13 cellular contexts compared by ENCODE assay signal in genomic region chr4:89482926-89483595, GRCh38.
DNase-seq lines count a peak whose midpoint lies in the region; ATAC-seq and TF ChIP-seq lines count a peak whose summit lies in the region.
"Had no signal": no experiment of that assay in that cellular context is flagged by ENCODE, and none has a peak within 500 bp of the region (broad histone marks: within the 10 kb centered on the region; RNA-seq: fewer than 3 reads in every experiment).

No MANE protein-coding gene starts in this region.

- H3K4me2 ChIP-seq in neural progenitor cell: no peak overlapping the region
- H3K4me2 ChIP-seq: BLaER1 had no signal

- no peaks in the 10 kb centered on the region for H3K9me3 ChIP-seq in neural progenitor cell (ENCODE audit: low read depth)
- H3K9me3 ChIP-seq: BLaER1 had no signal

- H3K4me3 ChIP-seq in fibroblast of pulmonary artery (replicated peaks; ENCODE audit: low read depth, low read length) (no peak overlapping the region), neural progenitor cell (no peak overlapping the region)
- H3K4me3 ChIP-seq: BLaER1, SK-N-MC had no signal

- H3K27ac Mint-ChIP-seq in stimulated activated memory B cell treated with anti-CD40 and anti-IgM and Interleukin-4, amounts not matched to agents 10 μg/mL and 1 μg/mL and 100 μg/mL, for 72 hours: no peak overlapping the region
- H3K27ac Mint-ChIP-seq in neural progenitor cell: no peak overlapping the region
- H3K27ac Mint-ChIP-seq: CD4-positive, alpha-beta T cell had no signal

- H3K4me3 Mint-ChIP-seq in stimulated activated memory B cell treated with anti-CD40 and anti-IgM and Interleukin-4, amounts not matched to agents 10 μg/mL and 1 μg/mL and 100 μg/mL, for 72 hours: no peak overlapping the region
- no peak overlapping the region for H3K4me3 Mint-ChIP-seq in neural progenitor cell
- H3K4me3 Mint-ChIP-seq: CD4-positive, alpha-beta T cell had no signal

- no peaks in the 10 kb centered on the region for H4K20me1 ChIP-seq in neural progenitor cell (ENCODE audit: low read depth)
- H4K20me1 ChIP-seq: BLaER1 had no signal

- H3K36me3 Mint-ChIP-seq in stimulated activated memory B cell treated with anti-CD40 and anti-IgM and Interleukin-4, amounts not matched to agents 10 μg/mL and 1 μg/mL and 100 μg/mL, for 72 hours: no peaks in the 10 kb centered on the region
- H3K36me3 Mint-ChIP-seq in neural progenitor cell: no peaks in the 10 kb centered on the region

- no peak overlapping the region for H3K27ac ChIP-seq in neural progenitor cell
- H3K27ac ChIP-seq: BLaER1, SK-N-MC had no signal

- no peak overlapping the region for H3K9ac ChIP-seq in neural progenitor cell
- H3K9ac ChIP-seq: BLaER1 had no signal

- no peaks in the 10 kb centered on the region for H3K27me3 Mint-ChIP-seq in stimulated activated memory B cell treated with anti-CD40 and anti-IgM and Interleukin-4, amounts not matched to agents 10 μg/mL and 1 μg/mL and 100 μg/mL, for 72 hours
- peaks cover 2% of the 10 kb centered on the region for H3K27me3 Mint-ChIP-seq in neural progenitor cell (ENCODE audit: insufficient read depth, low read depth)
- H3K27me3 Mint-ChIP-seq: CD4-positive, alpha-beta T cell had no signal

- DNase-seq in LHCN-M2 (ENCODE audit: low read depth) (peak; percentile 19), amniotic epithelial cell (ENCODE audit: low read depth) (peak; percentile 19), fibroblast of pulmonary artery (ENCODE audit: low read depth) (peak; percentile 9), neural progenitor cell (ENCODE audit: low spot score) (no peak), NCI-H345 treated with DMSO at 0.1 percent for 48 hours (lab: John Stamatoyannopoulos, UW; ENCODE audit: unreplicated experiment) (no peak)
- DNase-seq: CD4-positive, alpha-beta T cell; GOT3; KG1; NCI-H2171 had no signal

- TF ChIP-seq CTCF in fibroblast of pulmonary artery (IDR thresholded peaks at IDR 0.05; ENCODE audit: low read length, missing control alignments) (no peak), neural progenitor cell (IDR thresholded peaks at IDR 0.05) (no peak)

- H3F3A ChIP-seq in neural progenitor cell (ENCODE audit: low read depth): no peaks in the 10 kb centered on the region

- ATAC-seq in stimulated activated memory B cell treated with anti-CD40 and anti-IgM and Interleukin-4, amounts not matched to agents 10 μg/mL and 1 μg/mL and 100 μg/mL, for 72 hours: peak; percentile 34
- ATAC-seq in GM19395 (IDR thresholded peaks at IDR 0.05; ENCODE audit: unreplicated experiment): no peak

- no peaks in the 10 kb centered on the region for H3K4me1 Mint-ChIP-seq in stimulated activated memory B cell treated with anti-CD40 and anti-IgM and Interleukin-4, amounts not matched to agents 10 μg/mL and 1 μg/mL and 100 μg/mL, for 72 hours
- H3K4me1 Mint-ChIP-seq in neural progenitor cell: no peaks in the 10 kb centered on the region

- H3K27me3 ChIP-seq in neural progenitor cell: no peaks in the 10 kb centered on the region
- H3K27me3 ChIP-seq: BLaER1 had no signal

- H3K36me3 ChIP-seq in neural progenitor cell: no peaks in the 10 kb centered on the region
- H3K36me3 ChIP-seq: BLaER1 had no signal

- H3K4me1 ChIP-seq in neural progenitor cell: no peaks in the 10 kb centered on the region
- H3K4me1 ChIP-seq: BLaER1 had no signal

- H2AFZ ChIP-seq in neural progenitor cell (replicated peaks): no peak overlapping the region

- no peaks in the 10 kb centered on the region for H3K79me2 ChIP-seq in neural progenitor cell (ENCODE audit: low read depth)

- H3K9me3 Mint-ChIP-seq in stimulated activated memory B cell treated with anti-CD40 and anti-IgM and Interleukin-4, amounts not matched to agents 10 μg/mL and 1 μg/mL and 100 μg/mL, for 72 hours: peaks cover 16% of the 10 kb centered on the region
- peaks cover 2% of the 10 kb centered on the region for H3K9me3 Mint-ChIP-seq in neural progenitor cell
- H3K9me3 Mint-ChIP-seq: CD4-positive, alpha-beta T cell had no signal

Comparison
In these comparisons a context has a peak if more than half of its experiments do, and no peak if none do; other contexts are left out.
1. DNase-seq: peak in LHCN-M2 (single experiment), amniotic epithelial cell (single experiment) and fibroblast of pulmonary artery (single experiment); none in neural progenitor cell (single experiment) and NCI-H345 treated with DMSO at 0.1 percent for 48 hours (single experiment).